10 cellular contexts compared by ENCODE assay signal in the genomic region with DNA sequence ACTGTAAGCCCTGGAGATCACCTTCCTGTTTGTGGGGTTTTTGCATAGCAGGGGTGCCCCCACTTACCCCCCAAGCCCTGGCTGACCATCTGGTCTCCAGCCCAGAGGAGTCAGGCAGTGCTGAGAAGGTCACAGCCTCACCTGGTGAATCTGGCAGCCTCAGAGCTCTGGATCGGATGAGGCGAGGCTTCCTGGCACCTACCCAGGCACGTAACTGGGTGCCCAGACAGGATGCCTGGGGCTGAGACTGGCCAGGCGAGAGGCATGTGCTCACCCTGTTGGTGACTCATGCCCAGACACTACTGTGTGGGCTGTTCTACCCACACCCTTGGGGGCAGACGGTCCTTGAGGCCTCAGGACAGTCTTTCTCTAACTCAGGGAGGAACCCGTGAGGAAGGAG. TPM values are rescaled to one million over a fixed set of nuclear protein-coding genes. Genes with fewer than 3 reads are reported as not detected.
A peak's percentile ranks its signal among the peaks of the same experiment; 100 is the strongest.
DNase-seq lines count a peak whose midpoint lies in the region; TF ChIP-seq lines count a peak whose summit lies in the region.
"Had no signal": no experiment of that assay in that cellular context is flagged by ENCODE, and none has a peak within 500 bp of the region (broad histone marks: within the 10 kb centered on the region; RNA-seq: fewer than 3 reads in every experiment).

No MANE protein-coding gene starts in this region.

- no peaks in the 10 kb centered on the region; the same call in 1 of the 2 replicates for H3K4me1 ChIP-seq in HAP-1

- TF ChIP-seq CTCF in foreskin fibroblast (IDR thresholded peaks at IDR 0.05; ENCODE audit: low read depth, low read length), result no peak
- no peak for TF ChIP-seq CTCF in retinal pigment epithelial cell (conservative IDR thresholded peaks at IDR 0.05; ENCODE audit: low read depth, low read length)
- no peak for TF ChIP-seq CTCF in glutamatergic neuron (IDR thresholded peaks at IDR 0.05; ENCODE audit: partially characterized antibody, unreplicated experiment)

- in situ Hi-C loops in HAP-1 (cut with MboI; ENCODE audit: low sequenced_read_pairs), result loop anchor here (10.0 kb wide), 1 partner anchor 279 kb away; no protein-coding TSS in a partner anchor

- no peak overlapping the region for H3K4me3 Mint-ChIP-seq in glutamatergic neuron (ENCODE audit: unreplicated experiment)

- peaks cover 12% of the 10 kb centered on the region for H3K27me3 Mint-ChIP-seq in glutamatergic neuron (ENCODE audit: unreplicated experiment)

- H3K4me1 Mint-ChIP-seq in glutamatergic neuron (ENCODE audit: low read depth, unreplicated experiment), result no peaks in the 10 kb centered on the region

- DNase-seq in GM04504 (ENCODE audit: low read depth) (peak; percentile 78), SW 1271 (lab: John Stamatoyannopoulos, UW) (peak; percentile 75 to 91), foreskin fibroblast (peak; percentile 94 to 96), retinal pigment epithelial cell (ENCODE audit: low read depth) (peak; percentile 84), NCI-H1105 treated with DMSO at 0.1 percent for 48 hours (lab: John Stamatoyannopoulos, UW) (no peak), HAP-1 (ENCODE audit: low spot score in 2 of 2) (no peak), glutamatergic neuron (no peak)
- no peak for DNase-seq in activated T-cell treated with anti-CD3 and anti-CD28 coated beads, Interleukin-2, amount 50 U/mL, for 1 hour

- H3K9me3 Mint-ChIP-seq in glutamatergic neuron (ENCODE audit: unreplicated experiment), result peaks cover 3% of the 10 kb centered on the region

- H3K36me3 ChIP-seq in HAP-1 (replicated peaks), result no peaks in the 10 kb centered on the region
- H3K36me3 ChIP-seq: tibial nerve had no signal

- H3K36me3 Mint-ChIP-seq in glutamatergic neuron (ENCODE audit: unreplicated experiment), result no peaks in the 10 kb centered on the region

- no peaks in the 10 kb centered on the region for H3K27me3 ChIP-seq in HAP-1 (ENCODE audit: low read depth)
- H3K27me3 ChIP-seq: tibial nerve had no signal

- no peak overlapping the region for H3K27ac Mint-ChIP-seq in glutamatergic neuron (ENCODE audit: unreplicated experiment)

- H3K4me3 ChIP-seq in foreskin fibroblast (ENCODE audit: low read depth in 1 of 2, low read length in 2 of 2) (no peak overlapping the region), retinal pigment epithelial cell (ENCODE audit: low read length) (no peak overlapping the region), HAP-1 (no peak overlapping the region)
- H3K4me3 ChIP-seq: tibial nerve had no signal

- no peaks in the 10 kb centered on the region for H3K9me3 ChIP-seq in HAP-1
- H3K9me3 ChIP-seq: tibial nerve had no signal

RNA-seq across cellular contexts. Expression of gene PADI3, which starts 15.2 kb away (rescaled TPM):
- total RNA-seq in glutamatergic neuron (ENCODE audit: unreplicated experiment), result not detected
- total RNA-seq: mononuclear cell, tibial nerve had no signal

RNA-seq across cellular contexts. Expression of gene PADI1, which starts 28.7 kb away (rescaled TPM):
- total RNA-seq in glutamatergic neuron (ENCODE audit: unreplicated experiment), result not detected
- total RNA-seq: mononuclear cell, tibial nerve had no signal

Comparison
In these comparisons a context has a peak if more than half of its experiments do, and no peak if none do; other contexts are left out.
1. DNase-seq: peak in GM04504 (single experiment), SW 1271 (2 of 2), foreskin fibroblast (2 of 2) and retinal pigment epithelial cell (single experiment); none in NCI-H1105 treated with DMSO at 0.1 percent for 48 hours (single experiment), activated T-cell treated with anti-CD3 and anti-CD28 coated beads, Interleukin-2, amount 50 U/mL, for 1 hour (single experiment), HAP-1 (0 of 2) and glutamatergic neuron (single experiment).